11 cellular contexts compared by ENCODE assay signal in genomic region chr2:174038472-174038871, GRCh38.
DNase-seq lines count a peak whose midpoint lies in the region; ATAC-seq lines count a peak whose summit lies in the region.
"Had no signal": no experiment of that assay in that cellular context is flagged by ENCODE, and none has a peak within 500 bp of the region (broad histone marks: within the 10 kb centered on the region; RNA-seq: fewer than 3 reads in every experiment).

No MANE protein-coding gene starts in this region.

- no peak overlapping the region for H3K4me3 Mint-ChIP-seq in stimulated activated naive CD8-positive, alpha-beta T cell treated with anti-CD3 and anti-CD28 coated beads, Interleukin-15, Interleukin-2, amounts not matched to agents 100 ng/mL and 50 ng/mL, for 24 hours
- H3K4me3 Mint-ChIP-seq in stimulated activated naive CD8-positive, alpha-beta T cell treated with anti-CD3 and anti-CD28 coated beads, Interleukin-15, amount 100 ng/mL, for 72 hours, result no peak overlapping the region
- H3K4me3 Mint-ChIP-seq in IgD-negative memory B cell, result peak overlapping the region in 3 of 4 donors; percentile 14 to 74 (median 54)
- no peak overlapping the region for H3K4me3 Mint-ChIP-seq in activated naive CD8-positive, alpha-beta T cell

- H3K9me3 Mint-ChIP-seq in stimulated activated naive CD8-positive, alpha-beta T cell treated with anti-CD3 and anti-CD28 coated beads, Interleukin-15, Interleukin-2, amounts not matched to agents 100 ng/mL and 50 ng/mL, for 24 hours, result no peaks in the 10 kb centered on the region
- H3K9me3 Mint-ChIP-seq in stimulated activated naive CD8-positive, alpha-beta T cell treated with anti-CD3 and anti-CD28 coated beads, Interleukin-15, amount 100 ng/mL, for 72 hours, result no peaks in the 10 kb centered on the region
- no peaks in the 10 kb centered on the region for H3K9me3 Mint-ChIP-seq in IgD-negative memory B cell
- H3K9me3 Mint-ChIP-seq in activated naive CD8-positive, alpha-beta T cell (ENCODE audit: low read depth), result no peaks in the 10 kb centered on the region

- no peaks in the 10 kb centered on the region for H3K36me3 Mint-ChIP-seq in stimulated activated naive CD8-positive, alpha-beta T cell treated with anti-CD3 and anti-CD28 coated beads, Interleukin-15, Interleukin-2, amounts not matched to agents 100 ng/mL and 50 ng/mL, for 24 hours (ENCODE audit: low read depth)
- no peaks in the 10 kb centered on the region for H3K36me3 Mint-ChIP-seq in IgD-negative memory B cell
- H3K36me3 Mint-ChIP-seq in activated naive CD8-positive, alpha-beta T cell, result no peaks in the 10 kb centered on the region

- DNase-seq in stimulated activated naive CD8-positive, alpha-beta T cell treated with anti-CD3 and anti-CD28 coated beads, Interleukin-15, amount 100 ng/mL, for 72 hours, result no peak
- DNase-seq in T1000 (lab: John Stamatoyannopoulos, UW) (no peak), caudate nucleus (lab: John Stamatoyannopoulos, UW) (no peak)
- DNase-seq in activated naive CD4-positive, alpha-beta T cell treated with Interleukin-2 at 50 U/mL for 16 hours, result no peak
- no peak for DNase-seq in effector CD4-positive, alpha-beta T cell
- DNase-seq: NCI-H1694 treated with DMSO at 0.1 percent for 48 hours, occipital lobe, Peyer's patch had no signal

- H3K4me1 Mint-ChIP-seq in stimulated activated naive CD8-positive, alpha-beta T cell treated with anti-CD3 and anti-CD28 coated beads, Interleukin-15, Interleukin-2, amounts not matched to agents 100 ng/mL and 50 ng/mL, for 24 hours (ENCODE audit: low read depth), result peaks cover 25% of the 10 kb centered on the region
- H3K4me1 Mint-ChIP-seq in stimulated activated naive CD8-positive, alpha-beta T cell treated with anti-CD3 and anti-CD28 coated beads, Interleukin-15, amount 100 ng/mL, for 72 hours, result peaks cover 23% of the 10 kb centered on the region
- H3K4me1 Mint-ChIP-seq in IgD-negative memory B cell, result peaks cover 19 to 26% (median 24%) of the 10 kb centered on the region in 3 donors
- H3K4me1 Mint-ChIP-seq in activated naive CD8-positive, alpha-beta T cell (ENCODE audit: low read depth), result peaks cover 17% of the 10 kb centered on the region

- no peak for ATAC-seq in stimulated activated naive CD8-positive, alpha-beta T cell treated with anti-CD3 and anti-CD28 coated beads, Interleukin-15, amount 100 ng/mL, for 72 hours

- no peaks in the 10 kb centered on the region for H3K27me3 Mint-ChIP-seq in stimulated activated naive CD8-positive, alpha-beta T cell treated with anti-CD3 and anti-CD28 coated beads, Interleukin-15, Interleukin-2, amounts not matched to agents 100 ng/mL and 50 ng/mL, for 24 hours
- peaks cover 6% of the 10 kb centered on the region for H3K27me3 Mint-ChIP-seq in stimulated activated naive CD8-positive, alpha-beta T cell treated with anti-CD3 and anti-CD28 coated beads, Interleukin-15, amount 100 ng/mL, for 72 hours
- H3K27me3 Mint-ChIP-seq in IgD-negative memory B cell, result no peaks in the 10 kb centered on the region
- H3K27me3 Mint-ChIP-seq in activated naive CD8-positive, alpha-beta T cell, result no peaks in the 10 kb centered on the region

- peak overlapping the region; percentile 38 for H3K27ac Mint-ChIP-seq in stimulated activated naive CD8-positive, alpha-beta T cell treated with anti-CD3 and anti-CD28 coated beads, Interleukin-15, Interleukin-2, amounts not matched to agents 100 ng/mL and 50 ng/mL, for 24 hours
- H3K27ac Mint-ChIP-seq in stimulated activated naive CD8-positive, alpha-beta T cell treated with anti-CD3 and anti-CD28 coated beads, Interleukin-15, amount 100 ng/mL, for 72 hours, result peak overlapping the region in 1 of 2 donors; percentile 18
- H3K27ac Mint-ChIP-seq in IgD-negative memory B cell, result peak overlapping the region; percentile 32 to 84 (median 81)
- peak overlapping the region; percentile 91 for H3K27ac Mint-ChIP-seq in activated naive CD8-positive, alpha-beta T cell

- no peak overlapping the region for H3K27ac ChIP-seq in caudate nucleus (ENCODE audit: low read depth, low read length)
- H3K27ac ChIP-seq: Peyer's patch had no signal

Comparison
In these comparisons a context has a peak if more than half of its experiments do, and no peak if none do; other contexts are left out.
1. H3K4me3 Mint-ChIP-seq: peak in IgD-negative memory B cell (3 of 4); none in stimulated activated naive CD8-positive, alpha-beta T cell treated with anti-CD3 and anti-CD28 coated beads, Interleukin-15, Interleukin-2, amounts not matched to agents 100 ng/mL and 50 ng/mL, for 24 hours (single experiment), stimulated activated naive CD8-positive, alpha-beta T cell treated with anti-CD3 and anti-CD28 coated beads, Interleukin-15, amount 100 ng/mL, for 72 hours (0 of 2) and activated naive CD8-positive, alpha-beta T cell (single experiment).